13 cellular contexts compared by ENCODE assay signal in genomic region chr18:46891742-46892214, GRCh38. TPM values are rescaled to one million over a fixed set of nuclear protein-coding genes. Genes with fewer than 3 reads are reported as not detected.
A peak's percentile ranks its signal among the peaks of the same experiment; 100 is the strongest.
DNase-seq lines count a peak whose midpoint lies in the region; ATAC-seq and TF ChIP-seq lines count a peak whose summit lies in the region.
"Had no signal": no experiment of that assay in that cellular context is flagged by ENCODE, and none has a peak within 500 bp of the region (broad histone marks: within the 10 kb centered on the region; RNA-seq: fewer than 3 reads in every experiment).

No MANE protein-coding gene starts in this region.

- no peak overlapping the region for H2BK120ac ChIP-seq in mesenchymal stem cell (ENCODE audit: low read depth, low read length)

- H3K4me1 ChIP-seq in mesenchymal stem cell (ENCODE audit: control insufficient read depth, insufficient read depth, low read depth, low read length) = no peaks in the 10 kb centered on the region
- H3K4me1 ChIP-seq in gastrocnemius medialis = peaks cover 7 to 9% of the 10 kb centered on the region in 2 donors

- no peak overlapping the region for H3K23ac ChIP-seq in mesenchymal stem cell (ENCODE audit: low read length in 2 of 2)

- H3K4me2 ChIP-seq in mesenchymal stem cell (ENCODE audit: low read length, poor library complexity, severe bottlenecking) = no peak overlapping the region

- no peak overlapping the region for H2BK5ac ChIP-seq in mesenchymal stem cell (ENCODE audit: low read depth, low read length, poor library complexity, severe bottlenecking)

- H4K91ac ChIP-seq in mesenchymal stem cell (ENCODE audit: low read length) = no peak overlapping the region

- peaks cover 42% of the 10 kb centered on the region for H3K36me3 Mint-ChIP-seq in activated CD4-positive, alpha-beta T cell treated with anti-CD3 and anti-CD28 coated beads, Interleukin-2, amount 10 ng/mL, durations not matched to agents 24 days and 14 days (ENCODE audit: low read depth)
- peaks cover 34 to 37% of the 10 kb centered on the region in 2 donors for H3K36me3 Mint-ChIP-seq in naive B cell

- no peak overlapping the region for H3K9ac ChIP-seq in mesenchymal stem cell (ENCODE audit: low read length)

- no peak overlapping the region for H3K4ac ChIP-seq in mesenchymal stem cell (ENCODE audit: low read depth in 1 of 2, low read length in 2 of 2)

- H3K27me3 ChIP-seq in mesenchymal stem cell (ENCODE audit: control insufficient read depth in 1 of 2, insufficient read depth in 1 of 2, low read length in 2 of 2) = no peaks in the 10 kb centered on the region
- H3K27me3 ChIP-seq in gastrocnemius medialis = no peaks in the 10 kb centered on the region

- no peak overlapping the region for H2AK5ac ChIP-seq in mesenchymal stem cell (ENCODE audit: low read length, severe bottlenecking)

- no peak overlapping the region for H2BK15ac ChIP-seq in mesenchymal stem cell (ENCODE audit: low read depth, poor library complexity, severe bottlenecking)

- no peak overlapping the region for H3K18ac ChIP-seq in mesenchymal stem cell (ENCODE audit: low read depth in 1 of 2, low read length in 2 of 2)

- no peak overlapping the region for H3K27ac ChIP-seq in mesenchymal stem cell (ENCODE audit: low read length, poor library complexity, severe bottlenecking)
- no peak overlapping the region for H3K27ac ChIP-seq in gastrocnemius medialis

- H3K9me3 ChIP-seq in mesenchymal stem cell (ENCODE audit: control insufficient read depth, low read length) (peaks cover 17% of the 10 kb centered on the region), gastrocnemius medialis (peaks cover 0 to 6% (median 0%) of the 10 kb centered on the region in 3 donors)

- no peak overlapping the region for H2AFZ ChIP-seq in mesenchymal stem cell (ENCODE audit: low read depth, low read length)

- H3K4me3 ChIP-seq in mesenchymal stem cell (ENCODE audit: insufficient read depth in 1 of 2, low read depth in 1 of 2, low read length in 2 of 2) (no peak overlapping the region), gastrocnemius medialis (no peak overlapping the region)

- H3K9me3 Mint-ChIP-seq in activated CD4-positive, alpha-beta T cell treated with anti-CD3 and anti-CD28 coated beads, Interleukin-2, amount 10 ng/mL, durations not matched to agents 24 days and 14 days = peaks cover 22% of the 10 kb centered on the region
- peaks cover 0 to 22% (median 13%) of the 10 kb centered on the region in 7 donors for H3K9me3 Mint-ChIP-seq in naive B cell

- TF ChIP-seq POLR2A in gastrocnemius medialis (IDR thresholded peaks at IDR 0.05) = no peak

- TF ChIP-seq CTCF in gastrocnemius medialis (IDR thresholded peaks at IDR 0.05 in 4 of 5, conservative IDR thresholded peaks at IDR 0.05 in 1 of 5) = no peak

- H2BK12ac ChIP-seq in mesenchymal stem cell (ENCODE audit: low read length in 2 of 2) = no peak overlapping the region

- H3K4me3 Mint-ChIP-seq in activated CD4-positive, alpha-beta T cell treated with anti-CD3 and anti-CD28 coated beads, Interleukin-2, amount 10 ng/mL, durations not matched to agents 24 days and 14 days = no peak overlapping the region
- H3K4me3 Mint-ChIP-seq in naive B cell = no peak overlapping the region
- H3K4me3 Mint-ChIP-seq: natural killer cell, type B pancreatic cell had no signal

- no peak overlapping the region for H4K8ac ChIP-seq in mesenchymal stem cell (ENCODE audit: low read length)

- peak overlapping the region; percentile 21 for H3K27ac Mint-ChIP-seq in activated CD4-positive, alpha-beta T cell treated with anti-CD3 and anti-CD28 coated beads, Interleukin-2, amount 10 ng/mL, durations not matched to agents 24 days and 14 days
- peak overlapping the region in 2 of 6 donors; percentile 44 to 63 for H3K27ac Mint-ChIP-seq in naive B cell
- H3K27ac Mint-ChIP-seq: natural killer cell, type B pancreatic cell had no signal

- H3K36me3 ChIP-seq in mesenchymal stem cell (ENCODE audit: control insufficient read depth in 1 of 2, insufficient read depth in 2 of 2, low read depth in 1 of 2, low read length in 2 of 2) (peaks cover 8 to 30% of the 10 kb centered on the region in 2 experiments), gastrocnemius medialis (peaks cover 0 to 21% of the 10 kb centered on the region in 2 donors)

- intact Hi-C loops in activated CD4-positive, alpha-beta T cell treated with anti-CD3 and anti-CD28 coated beads, Interleukin-2, amount 10 ng/mL, durations not matched to agents 24 days and 14 days (cut with micrococcal nuclease) = loop anchor here (2.0 to 5.0 kb wide), 2 partner anchors 25 to 69 kb away; partner anchors contain the start of genes KATNAL2 and PIAS2
- intact Hi-C loops in gastrocnemius medialis (cut with DNase I; ENCODE audit: low total_unique reads) = no loop called here

- H3K79me1 ChIP-seq in mesenchymal stem cell (replicated peaks; ENCODE audit: low read length, poor library complexity, severe bottlenecking) = peaks cover 25% of the 10 kb centered on the region

- ATAC-seq in GM21528 (IDR thresholded peaks at IDR 0.05; ENCODE audit: low FRiP score, unreplicated experiment) (peak; percentile 78), HG03139 (IDR thresholded peaks at IDR 0.05; ENCODE audit: unreplicated experiment) (peak; percentile 83), naive B cell (ENCODE audit: low read depth in 2 of 2) (peak; percentile 56 to 63), gastrocnemius medialis (no peak)
- ATAC-seq: natural killer cell had no signal

- H3K27me3 Mint-ChIP-seq in activated CD4-positive, alpha-beta T cell treated with anti-CD3 and anti-CD28 coated beads, Interleukin-2, amount 10 ng/mL, durations not matched to agents 24 days and 14 days = no peaks in the 10 kb centered on the region
- no peaks in the 10 kb centered on the region for H3K27me3 Mint-ChIP-seq in naive B cell
- H3K27me3 Mint-ChIP-seq: type B pancreatic cell had no signal

- peak; percentile 55 for DNase-seq in activated CD4-positive, alpha-beta T cell treated with anti-CD3 and anti-CD28 coated beads, Interleukin-2, amount 10 ng/mL, durations not matched to agents 24 days and 14 days
- DNase-seq in activated CD4-positive, alpha-beta T cell treated with anti-CD3 and anti-CD28 coated beads, Interleukin-2, amount 50 U/mL, for 4 hours = no peak
- DNase-seq in naive B cell (no peak), mesenchymal stem cell (no peak), gastrocnemius medialis (no peak)
- no peak for DNase-seq in stimulated activated naive CD4-positive, alpha-beta T cell treated with Interleukin-2 at 50 U/mL for 16 hours (lab: John Stamatoyannopoulos, UW)
- DNase-seq: activated naive CD4-positive, alpha-beta T cell; effector memory CD4-positive, alpha-beta T cell; natural killer cell; NCI-H524 had no signal

- H3K4me1 Mint-ChIP-seq in activated CD4-positive, alpha-beta T cell treated with anti-CD3 and anti-CD28 coated beads, Interleukin-2, amount 10 ng/mL, durations not matched to agents 24 days and 14 days = peaks cover 20% of the 10 kb centered on the region
- H3K4me1 Mint-ChIP-seq in naive B cell = peaks cover 19 to 39% (median 31%) of the 10 kb centered on the region in 3 donors

- in situ Hi-C loops in gastrocnemius medialis (cut with MboI; ENCODE audit: low sequenced_read_pairs in 4 of 4) = no loop called here

- H3K14ac ChIP-seq in mesenchymal stem cell (ENCODE audit: low read length in 2 of 2) = no peak overlapping the region

- WGBS in mesenchymal stem cell = 95% methylated on average over 1 of the region's 3 CpGs

RNA-seq across cellular contexts. Expression of gene PIAS2, which starts 25.5 kb away (rescaled TPM):
- total RNA-seq in activated CD4-positive, alpha-beta T cell treated with anti-CD3 and anti-CD28 coated beads, Interleukin-2, amount 10 ng/mL, durations not matched to agents 24 days and 14 days = 33.9 and 39.3 TPM in 2 replicates
- 10 to 100 TPM; 16.8 to 29.5 (median 24.4) TPM for polyA plus RNA-seq in naive B cell (ENCODE audit: low read depth in 6 of 6)
- polyA plus RNA-seq in mesenchymal stem cell (2013, experiment 1 of 2) = 34.2 TPM
- 35.0 TPM for polyA plus RNA-seq in mesenchymal stem cell (2013, experiment 2 of 2)
- 10 to 100 TPM; 14.9 to 41.2 (median 25.1) TPM for total RNA-seq in gastrocnemius medialis

RNA-seq across cellular contexts. Expression of gene KATNAL2, which starts 25.6 kb away (rescaled TPM):
- 0.40 TPM in 1 of 2 replicates, not detected in the other for total RNA-seq in activated CD4-positive, alpha-beta T cell treated with anti-CD3 and anti-CD28 coated beads, Interleukin-2, amount 10 ng/mL, durations not matched to agents 24 days and 14 days
- 1 to 10 TPM in 4 of 6 donors, under 1 TPM in 1, not detected in 1; 0.81 to 5.0 (median 1.2) TPM for polyA plus RNA-seq in naive B cell (ENCODE audit: low read depth in 6 of 6)
- polyA plus RNA-seq in mesenchymal stem cell (2013, experiment 1 of 2) = 2.8 TPM
- polyA plus RNA-seq in mesenchymal stem cell (2013, experiment 2 of 2) = 2.2 TPM
- 1 to 10 TPM in 1 of 4 donors, under 1 TPM in 2, not detected in 1; 0.27 to 2.7 (median 0.52) TPM for total RNA-seq in gastrocnemius medialis

Comparison
In these comparisons a context has a peak if more than half of its experiments do, and no peak if none do; other contexts are left out.
1. ATAC-seq: peak in GM21528 (single experiment), HG03139 (single experiment) and naive B cell (2 of 2); none in gastrocnemius medialis (0 of 2).